Comparison of ENCODE assay signal across 8 cellular contexts in the genomic region with DNA sequence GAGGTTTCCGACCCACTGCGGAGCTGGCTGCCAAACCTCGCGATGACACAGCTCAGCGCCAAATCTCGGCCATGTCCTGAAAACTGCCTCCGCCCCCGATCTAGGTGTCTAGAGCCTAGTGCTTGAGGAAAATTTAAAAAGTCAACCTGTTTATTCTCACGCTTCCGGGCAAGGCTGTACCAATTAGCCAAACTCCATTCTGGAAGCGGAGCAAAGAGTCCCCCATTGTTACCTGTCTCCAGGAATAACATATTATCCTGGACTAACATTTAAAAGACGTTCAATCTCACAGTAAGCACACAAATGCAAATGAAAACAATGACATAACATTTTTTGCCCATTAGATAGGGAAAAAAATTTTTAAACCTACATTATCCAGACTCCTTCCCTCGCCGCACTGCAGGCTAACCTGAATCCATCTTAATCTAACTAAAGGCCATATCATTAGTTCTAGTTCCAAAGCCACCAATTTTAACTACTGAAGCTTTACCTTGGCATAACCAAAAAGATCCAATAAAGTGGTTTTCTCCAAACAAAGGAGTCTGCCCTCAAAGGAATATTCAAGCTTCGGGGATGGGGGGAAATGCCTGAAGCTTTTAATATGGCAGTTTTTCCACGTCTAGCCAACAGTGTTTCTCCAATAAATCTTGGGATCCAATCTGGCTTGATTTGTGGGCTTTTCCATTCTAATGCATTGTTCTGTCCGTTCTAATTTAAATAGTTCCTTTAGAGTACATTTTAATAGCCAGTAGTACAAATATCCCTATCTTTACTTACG. TPM values are rescaled to one million over a fixed set of nuclear protein-coding genes. Genes with fewer than 3 reads are reported as not detected.
A peak's percentile ranks its signal among the peaks of the same experiment; 100 is the strongest.
DNase-seq lines count a peak whose midpoint lies in the region; ATAC-seq and TF ChIP-seq lines count a peak whose summit lies in the region.

No MANE protein-coding gene starts in this region.

- H3K36me3 ChIP-seq in right atrium auricular region = no peaks in the 10 kb centered on the region

- no peaks in the 10 kb centered on the region for H3K9me3 Mint-ChIP-seq in neural crest cell

- intact Hi-C loops in Right ventricle myocardium superior (cut with DNase I) = no loop called here
- intact Hi-C loops in dorsolateral prefrontal cortex (cut with DNase I) = loop anchor here in 1 of 2 donors (10.0 kb wide), 1 partner anchor 100 kb away; no protein-coding TSS in a partner anchor

- peaks cover 24% of the 10 kb centered on the region for H3K4me1 Mint-ChIP-seq in neural crest cell

- H3K27ac ChIP-seq in right atrium auricular region (peak overlapping the region; percentile 72 to 90), dorsolateral prefrontal cortex (peak overlapping the region in 58 of 59 donors; percentile 1 to 90 (median 82))

- no peaks in the 10 kb centered on the region for H3K9me3 ChIP-seq in right atrium auricular region

- H3K4me3 ChIP-seq in right atrium auricular region = peak overlapping the region; percentile 61
- H3K4me3 ChIP-seq in dorsolateral prefrontal cortex = peak overlapping the region; percentile 14 to 78 (median 67)

- no peaks in the 10 kb centered on the region for H3K27me3 ChIP-seq in right atrium auricular region
- H3K27me3 ChIP-seq in dorsolateral prefrontal cortex = peaks cover 0 to 13% (median 0%) of the 10 kb centered on the region in 45 donors

- no peak for DNase-seq in right atrium auricular region (ENCODE audit: low spot score)
- DNase-seq in Right ventricle myocardium superior = no peak
- peak; percentile 22 for DNase-seq in NCI-H748 (lab: John Stamatoyannopoulos, UW; ENCODE audit: unreplicated experiment)
- DNase-seq in dorsolateral prefrontal cortex = no peak
- no peak for DNase-seq in neural crest cell (ENCODE audit: low read depth, low spot score)
- no peak for DNase-seq in mucosa of gallbladder (ENCODE audit: low spot score)
- DNase-seq in activated effector memory CD4-positive, alpha-beta T cell treated with Interleukin-2 at 50 U/mL for 16 hours = no peak

- peaks cover 0 to 14% of the 10 kb centered on the region in 2 donors for H3K4me1 ChIP-seq in right atrium auricular region

- peak overlapping the region; percentile 99 for H3K27ac Mint-ChIP-seq in neural crest cell (ENCODE audit: unreplicated experiment)

- no peak for ATAC-seq in Right ventricle myocardium superior (ENCODE audit: poor library complexity)
- ATAC-seq in HG02588 (IDR thresholded peaks at IDR 0.05; ENCODE audit: unreplicated experiment) = no peak

- H3K27me3 Mint-ChIP-seq in neural crest cell (ENCODE audit: low read depth) = peaks cover 3% of the 10 kb centered on the region

- H3K36me3 Mint-ChIP-seq in neural crest cell (ENCODE audit: low read depth) = peaks cover 10% of the 10 kb centered on the region

- peak overlapping the region; percentile 99 for H3K4me3 Mint-ChIP-seq in neural crest cell

- TF ChIP-seq CTCF in right atrium auricular region (IDR thresholded peaks at IDR 0.05) = no peak
- TF ChIP-seq CTCF in dorsolateral prefrontal cortex (IDR thresholded peaks at IDR 0.05 in 54 of 56, conservative IDR thresholded peaks at IDR 0.05 in 2 of 56; ENCODE audit: low read depth in 1 of 56, partially characterized antibody in 56 of 56) = peak in 6 of 56 donors; percentile 3 to 11 (median 6)
- TF ChIP-seq CTCF in neural crest cell (conservative IDR thresholded peaks at IDR 0.05) = no peak

RNA-seq across cellular contexts. Expression of a gene that starts 1.9 kb away (rescaled TPM):
- 100 to 1,000 TPM; 111 to 116 TPM for total RNA-seq in right atrium auricular region
- 111 TPM for total RNA-seq in Right ventricle myocardium superior
- 100 to 1,000 TPM; 229 to 366 (median 283) TPM for total RNA-seq in dorsolateral prefrontal cortex
- 241 and 245 TPM in 2 replicates for total RNA-seq in neural crest cell
- total RNA-seq in mucosa of gallbladder = 193 TPM
